ENCODE assay signal across 9 cellular contexts in the genomic region with DNA sequence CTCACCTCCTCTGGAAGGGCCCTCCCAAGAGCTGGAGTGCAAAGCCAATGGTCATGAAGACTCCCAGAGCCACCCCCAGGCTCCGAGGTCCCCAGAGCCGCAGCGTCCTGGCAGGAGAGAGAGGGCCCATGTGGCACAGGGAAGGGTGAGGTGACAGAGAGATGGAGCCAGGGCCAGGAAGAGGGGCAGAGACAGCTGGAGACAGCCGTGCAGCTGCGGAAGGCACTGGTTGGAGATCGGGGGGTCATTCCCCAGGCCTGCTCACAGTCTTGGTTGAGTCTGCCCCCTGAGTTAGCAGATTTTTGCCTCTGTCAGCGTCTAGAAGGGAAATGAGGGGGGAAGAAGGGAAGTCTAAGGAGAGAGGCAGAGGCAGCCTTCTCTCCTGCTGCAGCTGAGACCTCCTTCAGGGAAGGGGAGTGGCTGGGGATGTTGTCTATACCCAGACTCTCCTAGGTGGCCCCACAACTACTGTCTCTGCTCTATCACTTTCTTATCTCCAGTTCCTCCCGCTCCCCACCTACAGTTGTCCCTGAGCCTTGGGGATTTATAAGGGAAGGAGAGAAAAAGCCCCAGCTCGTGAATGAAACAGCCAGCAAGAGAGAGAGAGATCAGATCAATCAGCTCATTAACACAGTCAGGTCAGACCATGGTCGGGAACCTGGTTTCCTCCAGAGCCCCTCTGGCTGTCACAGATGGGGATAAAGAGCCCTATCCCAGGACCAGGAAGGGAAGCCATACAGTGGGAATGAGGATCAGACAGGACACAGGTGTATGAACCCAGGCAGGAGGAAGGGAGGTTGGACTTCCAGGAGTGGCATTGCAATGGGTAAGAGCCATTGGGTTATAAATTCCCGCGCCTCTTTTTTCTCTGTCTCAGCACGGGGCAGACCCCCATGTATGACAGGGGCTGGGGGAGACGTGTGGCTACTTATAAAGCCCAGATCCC. TPM values are rescaled to one million over a fixed set of nuclear protein-coding genes. Genes with fewer than 3 reads are reported as not detected.
DNase-seq lines count a peak whose midpoint lies in the region; ATAC-seq and TF ChIP-seq lines count a peak whose summit lies in the region.
"Had no signal": no experiment of that assay in that cellular context is flagged by ENCODE, and none has a peak within 500 bp of the region (broad histone marks: within the 10 kb centered on the region; RNA-seq: fewer than 3 reads in every experiment).

No MANE protein-coding gene starts in this region.

- H3K27ac ChIP-seq in SJCRH30 (no peak overlapping the region), fibroblast of lung (ENCODE audit: insufficient read depth, low read length) (no peak overlapping the region)
- H3K27ac ChIP-seq: HL-60 had no signal

- peaks cover 54% of the 10 kb centered on the region for H3K27me3 Mint-ChIP-seq in Calu3 (ENCODE audit: unreplicated experiment)

- no peaks in the 10 kb centered on the region for H3K36me3 ChIP-seq in SJCRH30
- H3K36me3 ChIP-seq in fibroblast of lung (ENCODE audit: control insufficient read depth, insufficient read depth, low read length) = no peaks in the 10 kb centered on the region

- no peaks in the 10 kb centered on the region for H3K79me2 ChIP-seq in fibroblast of lung (ENCODE audit: control insufficient read depth, insufficient read depth, low read length)

- no TSS peak for BruUV-seq in Calu3 (replicated peaks; lab: Mats Ljungman, UMichigan)

- intact Hi-C loops in Calu3 (cut with micrococcal nuclease; ENCODE audit: unreplicated experiment) (no loop called here), posterior vena cava (cut with DNase I) (no loop called here)

- H3K4me2 ChIP-seq in fibroblast of lung (ENCODE audit: extremely low read depth, insufficient read depth, low read length) = peak overlapping the region; percentile 67

- H3K4me3 ChIP-seq in SJCRH30 = peak overlapping the region; percentile 55
- H3K4me3 ChIP-seq in fibroblast of lung (replicated peaks in 1 of 4; ENCODE audit: control extremely low read depth in 1 of 4, insufficient read depth in 1 of 4, low read depth in 3 of 4, low read length in 4 of 4) = peak overlapping the region in 3 of 4 experiments; percentile 63 to 71 (median 65)

- no peak for ATAC-seq in GM18861 (IDR thresholded peaks at IDR 0.05; ENCODE audit: unreplicated experiment)
- ATAC-seq in GM19023 (IDR thresholded peaks at IDR 0.05; ENCODE audit: unreplicated experiment) = no peak

- H3K27me3 ChIP-seq in SJCRH30 = no peaks in the 10 kb centered on the region
- H3K27me3 ChIP-seq in fibroblast of lung (ENCODE audit: control insufficient read depth, insufficient read depth, low read length) = no peaks in the 10 kb centered on the region

- CTCF ChIA-PET in Calu3 (lab: Charles Lee) = interaction anchor here (1.0 kb wide), 1 partner anchor 18 kb away, joined by 4 read pairs; the partner anchor contains the start of gene LAMTOR4
- CTCF ChIA-PET in HEK293T (lab: Yijun Ruan, JAX) = interaction anchor here (0.6 to 2.2 kb wide), 4 partner anchors 10 to 37 kb away, joined by 3 to 8 read pairs (median 4); partner anchors contain the start of genes GPC2 and LAMTOR4

- H3K4me1 ChIP-seq in SJCRH30 (peaks cover 13% of the 10 kb centered on the region), fibroblast of lung (ENCODE audit: control insufficient read depth, extremely low read depth, insufficient read depth, low read length) (peaks cover 4% of the 10 kb centered on the region)

- H3K9me3 Mint-ChIP-seq in Calu3 (ENCODE audit: low read depth, unreplicated experiment) = no peaks in the 10 kb centered on the region

- DNase-seq in Calu3 (no peak), SJCRH30 (peak; percentile 52 to 62), fibroblast of lung (ENCODE audit: low read depth in 2 of 2) (no peak), posterior vena cava (ENCODE audit: low spot score) (peak; percentile 66), NCI-H446 (lab: John Stamatoyannopoulos, UW) (no peak), HEK293T (ENCODE audit: extremely low spot score) (no peak)

- H3K27ac Mint-ChIP-seq in Calu3 (ENCODE audit: unreplicated experiment) = no peak overlapping the region

- POLR2A ChIA-PET in HEK293T (lab: Yijun Ruan, JAX) = interaction anchor here (0.9 to 2.3 kb wide), 3 partner anchors 10 to 23 kb away, joined by 3 to 12 read pairs (median 4); partner anchors contain the start of genes GPC2 and STAG3

- H3K9me3 ChIP-seq in SJCRH30 (replicated peaks) (no peaks in the 10 kb centered on the region), fibroblast of lung (ENCODE audit: control insufficient read depth, insufficient read depth, low read depth, low read length) (no peaks in the 10 kb centered on the region)

- H3K36me3 Mint-ChIP-seq in Calu3 (ENCODE audit: insufficient read depth, unreplicated experiment) = peaks cover 13% of the 10 kb centered on the region

- TF ChIP-seq CTCF in Calu3 (IDR thresholded peaks at IDR 0.05; ENCODE audit: unreplicated experiment) = no peak
- no peak for TF ChIP-seq CTCF in fibroblast of lung (conservative IDR thresholded peaks at IDR 0.05 in 1 of 2, IDR thresholded peaks at IDR 0.05 in 1 of 2; ENCODE audit: low read depth in 1 of 2, low read length in 2 of 2)

- peak overlapping the region; percentile 95 for H2AFZ ChIP-seq in fibroblast of lung (ENCODE audit: low read length)

- H3K9ac ChIP-seq in fibroblast of lung (ENCODE audit: insufficient read depth, low read length) = no peak overlapping the region

- H3K4me1 Mint-ChIP-seq in Calu3 (ENCODE audit: low read depth, unreplicated experiment) = peaks cover 27% of the 10 kb centered on the region

- no peaks in the 10 kb centered on the region for H4K20me1 ChIP-seq in fibroblast of lung (ENCODE audit: control insufficient read depth, extremely low read depth, insufficient read depth, low read length)

- peak overlapping the region; percentile 67 for H3K4me3 Mint-ChIP-seq in Calu3 (ENCODE audit: low read depth, unreplicated experiment)

TF ChIP-seq in HEK293T, 16 proteins besides CTCF, POLR2A, EP300 and RAD21:
- no peak for TF ChIP-seq FOXK2 (IDR thresholded peaks at IDR 0.05)

RNA-seq across cellular contexts. Expression of gene GAL3ST4, which starts 1.2 kb away (rescaled TPM):
- total RNA-seq in Calu3 (2022) (0.14 TPM in 1 of 2 replicates, not detected in the other), fibroblast of lung (3.9 and 7.1 TPM in 2 replicates), posterior vena cava (10 to 100 TPM in 1 of 2 donors, 1 to 10 TPM in 1; 6.2 to 11.2 TPM)
- total RNA-seq in SJCRH30 (2014; rRNA removed; shearing (Covaris generic)) = 7.4 and 8.0 TPM in 2 replicates
- 10.3 and 14.6 TPM in 2 replicates for polyA plus RNA-seq in fibroblast of lung
- 11.8 and 13.9 TPM in 2 replicates for polyA plus RNA-seq in fibroblast of lung (2012)
- polyA minus RNA-seq in fibroblast of lung (ENCODE audit: low replicate concordance) = 18.1 and 29.0 TPM in 2 replicates

RNA-seq across cellular contexts. Expression of gene TRAPPC14, which starts 8.7 kb away (rescaled TPM):
- total RNA-seq in Calu3 (2022) = 17.4 and 17.5 TPM in 2 replicates
- total RNA-seq in SJCRH30 (2014; rRNA removed; shearing (Covaris generic)) = 9.6 and 15.4 TPM in 2 replicates
- total RNA-seq in fibroblast of lung = 5.6 and 5.9 TPM in 2 replicates
- 1.9 and 2.4 TPM in 2 replicates for polyA plus RNA-seq in fibroblast of lung
- 8.7 and 14.1 TPM in 2 replicates for polyA plus RNA-seq in fibroblast of lung (2012)
- polyA minus RNA-seq in fibroblast of lung (ENCODE audit: low replicate concordance) = 18.5 and 29.7 TPM in 2 replicates
- total RNA-seq in posterior vena cava = 10 to 100 TPM; 11.2 to 13.3 TPM

RNA-seq across cellular contexts. Expression of gene GPC2, which starts 9.9 kb away (rescaled TPM):
- 3.2 and 3.6 TPM in 2 replicates for total RNA-seq in Calu3 (2022)
- total RNA-seq in SJCRH30 (2014; rRNA removed; shearing (Covaris generic)) = 16.7 and 17.2 TPM in 2 replicates
- total RNA-seq in fibroblast of lung = 1.8 and 2.3 TPM in 2 replicates
- 0.35 and 0.60 TPM in 2 replicates for polyA plus RNA-seq in fibroblast of lung
- polyA plus RNA-seq in fibroblast of lung (2012) = 0.92 and 1.7 TPM in 2 replicates
- polyA minus RNA-seq in fibroblast of lung (ENCODE audit: low replicate concordance) = 0.96 and 1.0 TPM in 2 replicates
- total RNA-seq in posterior vena cava = 1 to 10 TPM in 1 of 2 donors, under 1 TPM in 1; 0.81 to 1.2 TPM

RNA-seq across cellular contexts. Expression of gene STAG3, which starts 10.5 kb away (rescaled TPM):
- total RNA-seq in Calu3 (2022) = 0.66 and 1.2 TPM in 2 replicates
- 0.10 and 1.3 TPM in 2 replicates for total RNA-seq in SJCRH30 (2014; rRNA removed; shearing (Covaris generic))
- total RNA-seq in fibroblast of lung = 0.50 and 0.77 TPM in 2 replicates
- polyA plus RNA-seq in fibroblast of lung = 0.27 and 0.34 TPM in 2 replicates
- polyA plus RNA-seq in fibroblast of lung (2012) = 1.2 and 1.6 TPM in 2 replicates
- polyA minus RNA-seq in fibroblast of lung (ENCODE audit: low replicate concordance) = 7.2 TPM in 1 of 2 replicates, not detected in the other
- total RNA-seq in posterior vena cava = 1 to 10 TPM in 1 of 2 donors, under 1 TPM in 1; 0.52 to 1.2 TPM

RNA-seq across cellular contexts. Expression of gene LAMTOR4, which starts 18.5 kb away (rescaled TPM):
- 43.6 and 56.6 TPM in 2 replicates for total RNA-seq in Calu3 (2022)
- total RNA-seq in SJCRH30 (2014; rRNA removed; shearing (Covaris generic)) = 65.4 and 84.6 TPM in 2 replicates
- total RNA-seq in fibroblast of lung = 95.0 and 110 TPM in 2 replicates
- polyA plus RNA-seq in fibroblast of lung = 116 and 165 TPM in 2 replicates
- 160 and 232 TPM in 2 replicates for polyA plus RNA-seq in fibroblast of lung (2012)
- polyA minus RNA-seq in fibroblast of lung (ENCODE audit: low replicate concordance) = 35.4 and 93.5 TPM in 2 replicates
- 10 to 100 TPM; 72.6 to 91.6 TPM for total RNA-seq in posterior vena cava

Comparison
In these comparisons a context has a peak if more than half of its experiments do, and no peak if none do; other contexts are left out.
1. DNase-seq: peak in SJCRH30 (2 of 2) and posterior vena cava (single experiment); none in Calu3 (single experiment), fibroblast of lung (0 of 2), NCI-H446 (0 of 2) and HEK293T (single experiment).